Comparison of ENCODE assay signal across 1 cellular context in the genomic region with DNA sequence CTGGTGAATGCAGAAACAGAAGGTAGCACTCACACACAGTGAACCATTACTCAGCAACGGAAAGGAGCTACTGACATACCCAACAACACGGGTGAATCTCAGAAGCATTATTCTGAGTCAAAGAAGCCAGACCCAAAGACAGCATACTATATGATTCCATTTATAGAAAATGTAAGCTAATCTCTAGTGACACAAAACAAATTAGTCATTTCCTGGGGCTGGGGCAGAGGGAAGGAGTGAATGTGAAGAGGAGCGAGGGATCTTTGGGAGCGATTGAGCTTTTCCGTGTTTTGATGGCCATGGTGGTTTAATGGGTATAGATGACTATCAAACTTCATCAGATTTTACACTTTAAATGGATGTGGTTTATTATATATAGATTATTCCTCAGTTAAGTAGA.
TF ChIP-seq lines count a peak whose summit lies in the region.

No MANE protein-coding gene starts in this region.

TF ChIP-seq in WTC11, 78 proteins besides CTCF, POLR2A, EP300 and RAD21 (continued from another document):
- TF ChIP-seq, protein P1, sequence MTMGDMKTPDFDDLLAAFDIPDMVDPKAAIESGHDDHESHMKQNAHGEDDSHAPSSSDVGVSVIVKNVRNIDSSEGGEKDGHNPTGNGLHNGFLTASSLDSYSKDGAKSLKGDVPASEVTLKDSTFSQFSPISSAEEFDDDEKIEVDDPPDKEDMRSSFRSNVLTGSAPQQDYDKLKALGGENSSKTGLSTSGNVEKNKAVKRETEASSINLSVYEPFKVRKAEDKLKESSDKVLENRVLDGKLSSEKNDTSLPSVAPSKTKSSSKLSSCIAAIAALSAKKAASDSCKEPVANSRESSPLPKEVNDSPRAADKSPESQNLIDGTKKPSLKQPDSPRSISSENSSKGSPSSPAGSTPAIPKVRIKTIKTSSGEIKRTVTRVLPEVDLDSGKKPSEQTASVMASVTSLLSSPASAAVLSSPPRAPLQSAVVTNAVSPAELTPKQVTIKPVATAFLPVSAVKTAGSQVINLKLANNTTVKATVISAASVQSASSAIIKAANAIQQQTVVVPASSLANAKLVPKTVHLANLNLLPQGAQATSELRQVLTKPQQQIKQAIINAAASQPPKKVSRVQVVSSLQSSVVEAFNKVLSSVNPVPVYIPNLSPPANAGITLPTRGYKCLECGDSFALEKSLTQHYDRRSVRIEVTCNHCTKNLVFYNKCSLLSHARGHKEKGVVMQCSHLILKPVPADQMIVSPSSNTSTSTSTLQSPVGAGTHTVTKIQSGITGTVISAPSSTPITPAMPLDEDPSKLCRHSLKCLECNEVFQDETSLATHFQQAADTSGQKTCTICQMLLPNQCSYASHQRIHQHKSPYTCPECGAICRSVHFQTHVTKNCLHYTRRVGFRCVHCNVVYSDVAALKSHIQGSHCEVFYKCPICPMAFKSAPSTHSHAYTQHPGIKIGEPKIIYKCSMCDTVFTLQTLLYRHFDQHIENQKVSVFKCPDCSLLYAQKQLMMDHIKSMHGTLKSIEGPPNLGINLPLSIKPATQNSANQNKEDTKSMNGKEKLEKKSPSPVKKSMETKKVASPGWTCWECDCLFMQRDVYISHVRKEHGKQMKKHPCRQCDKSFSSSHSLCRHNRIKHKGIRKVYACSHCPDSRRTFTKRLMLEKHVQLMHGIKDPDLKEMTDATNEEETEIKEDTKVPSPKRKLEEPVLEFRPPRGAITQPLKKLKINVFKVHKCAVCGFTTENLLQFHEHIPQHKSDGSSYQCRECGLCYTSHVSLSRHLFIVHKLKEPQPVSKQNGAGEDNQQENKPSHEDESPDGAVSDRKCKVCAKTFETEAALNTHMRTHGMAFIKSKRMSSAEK (CRISPR knock-in tag; IDR thresholded peaks at IDR 0.05; ENCODE audit: borderline replicate concordance), result no peak
- TF ChIP-seq NR3C1 (CRISPR knock-in tag; conservative IDR thresholded peaks at IDR 0.05; ENCODE audit: low read depth) (no peak), GTF2I (CRISPR knock-in tag; conservative IDR thresholded peaks at IDR 0.05) (no peak), ZNF671 (CRISPR knock-in tag; IDR thresholded peaks at IDR 0.05) (no peak)
